1 cellular context compared by ENCODE assay signal in genomic region chr20:4665591-4665990, GRCh38.
TF ChIP-seq lines count a peak whose summit lies in the region.

No MANE protein-coding gene starts in this region.

TF ChIP-seq in endothelial cell of umbilical vein, 7 proteins besides CTCF, POLR2A, EP300 and RAD21:
- TF ChIP-seq MAX (IDR thresholded peaks at IDR 0.05; ENCODE audit: insufficient read depth, insufficient read length) (no peak), FOS (IDR thresholded peaks at IDR 0.05; ENCODE audit: borderline replicate concordance, insufficient read depth, low read length) (no peak), MYC (IDR thresholded peaks at IDR 0.05; ENCODE audit: low read depth, low read length) (no peak), GATA2 (IDR thresholded peaks at IDR 0.05; ENCODE audit: insufficient read depth, insufficient read length, low read depth, low read length) (no peak), JUN (IDR thresholded peaks at IDR 0.05; ENCODE audit: borderline replicate concordance, insufficient read depth, insufficient read length, low read depth) (no peak), POLR2AphosphoS5 (IDR thresholded peaks at IDR 0.05; ENCODE audit: insufficient read depth, low read depth, low read length) (no peak), EZH2 (IDR thresholded peaks at IDR 0.05; ENCODE audit: borderline replicate concordance, low read depth, low read length, severe bottlenecking) (no peak)
